ENCODE assay signal across 34 cellular contexts in the genomic region with DNA sequence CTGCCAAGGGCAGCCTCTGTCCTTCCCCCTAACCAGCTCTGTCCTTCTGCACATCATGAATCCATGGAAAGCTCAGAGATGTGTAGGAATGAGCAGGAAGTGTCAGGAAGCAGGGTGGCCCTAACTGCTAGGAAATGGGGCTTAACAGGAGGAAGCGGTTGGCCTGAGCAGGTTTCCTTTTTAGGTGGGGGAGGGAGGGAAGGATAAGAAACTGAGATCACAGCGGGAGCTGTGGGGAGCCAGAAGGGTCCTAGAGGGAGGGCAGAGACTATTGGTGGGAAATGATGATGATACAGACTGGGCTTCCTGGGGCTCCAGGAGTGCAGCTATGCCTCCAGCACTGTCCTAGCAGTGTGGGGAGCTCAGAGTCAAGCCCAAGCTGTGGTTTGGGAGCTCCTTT.
"Had no signal": no experiment of that assay in that cellular context is flagged by ENCODE, and none has a peak within 500 bp of the region (broad histone marks: within the 10 kb centered on the region; RNA-seq: fewer than 3 reads in every experiment).

No MANE protein-coding gene starts in this region.

- DNase-seq: activated B cell treated with CpG ODN at 0.5 μM for 24 hours; activated CD4-positive, alpha-beta memory T cell treated with anti-CD3 and anti-CD28 coated beads for 36 hours; activated CD4-positive, alpha-beta T cell treated with anti-CD3 and anti-CD28 coated beads for 36 hours; activated CD4-positive, alpha-beta T cell treated with anti-CD3 and anti-CD28 coated beads for 48 hours; activated CD4-positive, alpha-beta T cell treated with anti-CD3 and anti-CD28 coated beads, Interleukin-2, amount 50 U/mL, for 1 hour; activated CD4-positive, alpha-beta T cell treated with anti-CD3 and anti-CD28 coated beads, Interleukin-2, amount 50 U/mL, for 4 hours; activated CD4-positive, CD25-positive, alpha-beta regulatory T cell treated with anti-CD3 and anti-CD28 coated beads, Interleukin-2, amount 50 U/mL, for 72 hours; activated CD8-positive, alpha-beta memory T cell treated with anti-CD3 and anti-CD28 coated beads for 24 hours; activated CD8-positive, alpha-beta memory T cell treated with anti-CD3 and anti-CD28 coated beads, Interleukin-2, amount 10 ng/mL, durations not matched to agents 7 days and 5 days; activated CD8-positive, alpha-beta memory T cell treated with anti-CD3 and anti-CD28 coated beads, Interleukin-2, amount 50 U/mL, for 48 hours; activated CD8-positive, alpha-beta T cell treated with anti-CD3 and anti-CD28 coated beads, Interleukin-2, amount 10 ng/mL, durations not matched to agents 7 days and 5 days; activated effector memory CD4-positive, alpha-beta T cell treated with anti-CD3 and anti-CD28 coated beads, Interleukin-2, amount 50 U/mL, for 16 hours; activated gamma-delta T cell treated with Interleukin-2 at 50 U/mL for 16 hours; activated naive CD4-positive, alpha-beta T cell; activated naive CD4-positive, alpha-beta T cell treated with anti-CD3 and anti-CD28 coated beads for 36 hours; activated naive CD4-positive, alpha-beta T cell treated with anti-CD3 and anti-CD28 coated beads, Interleukin-2, amount 50 U/mL, for 16 hours; activated naive CD8-positive, alpha-beta T cell treated with anti-CD3 and anti-CD28 coated beads for 36 hours; activated T-cell treated with anti-CD3 and anti-CD28 coated beads, Interleukin-2, amount 50 U/mL, for 24 hours; activated T-cell treated with anti-CD3 and anti-CD28 coated beads, Interleukin-2, amount 50 U/mL, for 48 hours; adrenal gland; amniotic stem cell; aorta; body of pancreas; brain microvascular endothelial cell; central memory CD4-positive, alpha-beta T cell; T-helper 1 cell; T-helper 2 cell; T-helper 9 cell had no signal

- H3K9me3 Mint-ChIP-seq: activated B cell treated with CpG ODN at 0.5 μM for 24 hours; activated CD4-positive, alpha-beta memory T cell treated with anti-CD3 and anti-CD28 coated beads for 36 hours; activated naive CD4-positive, alpha-beta T cell treated with anti-CD3 and anti-CD28 coated beads for 36 hours; activated naive CD4-positive, alpha-beta T cell treated with anti-CD3 and anti-CD28 coated beads, Interleukin-2, amount 50 U/mL, for 72 hours; activated naive CD8-positive, alpha-beta T cell treated with anti-CD3 and anti-CD28 coated beads for 36 hours; activated T-cell treated with anti-CD3 and anti-CD28 coated beads, Interleukin-2, amount 50 U/mL, for 24 hours; activated T-helper 2 cell treated with anti-CD3 and anti-CD28 coated beads, Interferon-gamma antibody, Interleukin-2, Interleukin-4, amounts not matched to agents 10 μg/mL and 5 μg/mL and 100 μg/mL, durations not matched to agents 14 hours and 24 hours and 36 hours; T-helper 1 cell treated with Interleukin-12 subunit alpha and Interleukin-12 subunit beta and Interleukin-4 antibody, amounts not matched to agents 30 μg/mL and 1 μg/mL, for 36 hours; T-helper 2 cell treated with Interferon-gamma antibody and Interleukin-4, amounts not matched to agents 5 μg/mL and 100 μg/mL, for 36 hours had no signal

- H3K4me1 ChIP-seq: adrenal gland, body of pancreas, breast epithelium had no signal

- H3K4me3 Mint-ChIP-seq: activated B cell treated with CpG ODN at 0.5 μM for 24 hours; activated CD4-positive, alpha-beta memory T cell treated with anti-CD3 and anti-CD28 coated beads for 36 hours; activated CD4-positive, alpha-beta T cell treated with anti-CD3 and anti-CD28 coated beads for 36 hours; activated CD8-positive, alpha-beta memory T cell treated with anti-CD3 and anti-CD28 coated beads, Interleukin-2, amount 10 ng/mL, durations not matched to agents 7 days and 5 days; activated CD8-positive, alpha-beta T cell treated with anti-CD3 and anti-CD28 coated beads, Interleukin-2, amount 10 ng/mL, durations not matched to agents 7 days and 5 days; activated naive CD4-positive, alpha-beta T cell treated with anti-CD3 and anti-CD28 coated beads for 36 hours; activated naive CD8-positive, alpha-beta T cell treated with anti-CD3 and anti-CD28 coated beads for 36 hours; activated T-cell treated with anti-CD3 and anti-CD28 coated beads, Interleukin-2, amount 50 U/mL, for 24 hours; T-helper 1 cell treated with Interleukin-12 subunit alpha and Interleukin-12 subunit beta and Interleukin-4 antibody, amounts not matched to agents 30 μg/mL and 1 μg/mL, for 36 hours; T-helper 2 cell treated with Interferon-gamma antibody and Interleukin-4, amounts not matched to agents 5 μg/mL and 100 μg/mL, for 36 hours had no signal

- H3K9me3 ChIP-seq: adrenal gland, body of pancreas, breast epithelium had no signal

- H3K27ac ChIP-seq: adrenal gland, body of pancreas, brain microvascular endothelial cell, breast epithelium, VCaP had no signal

- H3K4me1 Mint-ChIP-seq: activated CD8-positive, alpha-beta memory T cell treated with anti-CD3 and anti-CD28 coated beads, Interleukin-2, amount 10 ng/mL, durations not matched to agents 7 days and 5 days had no signal

- H3K36me3 Mint-ChIP-seq: activated CD4-positive, alpha-beta memory T cell treated with anti-CD3 and anti-CD28 coated beads for 36 hours; activated CD8-positive, alpha-beta memory T cell treated with anti-CD3 and anti-CD28 coated beads, Interleukin-2, amount 10 ng/mL, durations not matched to agents 7 days and 5 days; activated naive CD4-positive, alpha-beta T cell treated with anti-CD3 and anti-CD28 coated beads, Interleukin-2, amount 50 U/mL, for 72 hours; activated naive CD8-positive, alpha-beta T cell treated with anti-CD3 and anti-CD28 coated beads for 36 hours had no signal

- H3K36me3 ChIP-seq: adrenal gland, brain microvascular endothelial cell, breast epithelium had no signal

- H3K27me3 ChIP-seq: adrenal gland, body of pancreas, brain microvascular endothelial cell, breast epithelium had no signal

- H3K4me3 ChIP-seq: adrenal gland, body of pancreas, breast epithelium had no signal

- H3K27ac Mint-ChIP-seq: activated B cell treated with CpG ODN at 0.5 μM for 24 hours; activated CD4-positive, alpha-beta memory T cell treated with anti-CD3 and anti-CD28 coated beads for 36 hours; activated CD4-positive, alpha-beta T cell treated with anti-CD3 and anti-CD28 coated beads for 36 hours; activated CD8-positive, alpha-beta memory T cell treated with anti-CD3 and anti-CD28 coated beads, Interleukin-2, amount 10 ng/mL, durations not matched to agents 7 days and 5 days; activated CD8-positive, alpha-beta T cell treated with anti-CD3 and anti-CD28 coated beads, Interleukin-2, amount 10 ng/mL, durations not matched to agents 7 days and 5 days; activated naive CD4-positive, alpha-beta T cell treated with anti-CD3 and anti-CD28 coated beads for 36 hours; activated naive CD8-positive, alpha-beta T cell treated with anti-CD3 and anti-CD28 coated beads for 36 hours; activated T-cell treated with anti-CD3 and anti-CD28 coated beads, Interleukin-2, amount 50 U/mL, for 24 hours; activated T-helper 2 cell treated with anti-CD3 and anti-CD28 coated beads, Interferon-gamma antibody, Interleukin-2, Interleukin-4, amounts not matched to agents 10 μg/mL and 5 μg/mL and 100 μg/mL, durations not matched to agents 14 hours and 24 hours and 36 hours; T-helper 1 cell treated with Interleukin-12 subunit alpha and Interleukin-12 subunit beta and Interleukin-4 antibody, amounts not matched to agents 30 μg/mL and 1 μg/mL, for 36 hours; T-helper 2 cell treated with Interferon-gamma antibody and Interleukin-4, amounts not matched to agents 5 μg/mL and 100 μg/mL, for 36 hours had no signal
